Comparison of ENCODE assay signal across 27 cellular contexts in genomic region chr21:35843911-35844667, GRCh38.
DNase-seq lines count a peak whose midpoint lies in the region; ATAC-seq and TF ChIP-seq lines count a peak whose summit lies in the region.
"Had no signal": no experiment of that assay in that cellular context is flagged by ENCODE, and none has a peak within 500 bp of the region (broad histone marks: within the 10 kb centered on the region; RNA-seq: fewer than 3 reads in every experiment).

No MANE protein-coding gene starts in this region.

- H3K9me3 ChIP-seq in ascending aorta (no peaks in the 10 kb centered on the region), gastrocnemius medialis (no peaks in the 10 kb centered on the region), lower lobe of right lung (no peaks in the 10 kb centered on the region), WERI-Rb-1 (ENCODE audit: severe bottlenecking) (no peaks in the 10 kb centered on the region)
- H3K9me3 ChIP-seq: heart right ventricle had no signal

- DNase-seq in AG20443 (ENCODE audit: low spot score), result peak; percentile 37
- no peak for DNase-seq in ascending aorta (ENCODE audit: low spot score in 2 of 2)
- peak; percentile 33 for DNase-seq in left ventricle myocardium superior
- peak in 1 of 2 donors; percentile 41 for DNase-seq in gastrocnemius medialis
- no peak for DNase-seq in activated gamma-delta T cell treated with Interleukin-2 at 50 U/mL for 16 hours
- DNase-seq in lower lobe of right lung, result no peak
- DNase-seq in WERI-Rb-1, result no peak
- DNase-seq: activated CD4-positive, alpha-beta T cell treated with anti-CD3 and anti-CD28 coated beads for 1 hour; activated CD8-positive, alpha-beta memory T cell treated with anti-CD3 and anti-CD28 coated beads, Interleukin-2, amount 50 U/mL, for 48 hours; activated CD8-positive, alpha-beta T cell treated with anti-CD3 and anti-CD28 coated beads for 36 hours; activated naive CD4-positive, alpha-beta T cell treated with anti-CD3 and anti-CD28 coated beads, Interleukin-2, amount 50 U/mL, for 16 hours; amygdala; caudate nucleus; CD8-positive, alpha-beta memory T cell; cortex of kidney; effector memory CD4-positive, alpha-beta T cell; foreskin fibroblast; H7; kidney; NCI-H1436 treated with DMSO at 0.1 percent for 48 hours; NCI-H226; SHP77 treated with DMSO at 0.1 percent for 48 hours; stimulated activated CD8-positive, alpha-beta memory T cell treated with anti-CD3 and anti-CD28 coated beads, Interleukin-4, amount 100 ng/mL, for 48 hours had no signal

- no peak overlapping the region for H3K4me3 ChIP-seq in ascending aorta
- H3K4me3 ChIP-seq in gastrocnemius medialis, result no peak overlapping the region
- no peak overlapping the region for H3K4me3 ChIP-seq in lower lobe of right lung
- no peak overlapping the region for H3K4me3 ChIP-seq in WERI-Rb-1 (ENCODE audit: low read depth, low read length)
- H3K4me3 ChIP-seq: heart right ventricle had no signal

- ATAC-seq in left ventricle myocardium superior (peak; percentile 53), gastrocnemius medialis (peak; percentile 47 to 51), GM21528 (IDR thresholded peaks at IDR 0.05; ENCODE audit: low FRiP score, unreplicated experiment) (no peak), lower lobe of right lung (no peak)
- ATAC-seq: activated CD8-positive, alpha-beta T cell treated with anti-CD3 and anti-CD28 coated beads for 36 hours; Panc1 had no signal

- TF ChIP-seq POLR2A in gastrocnemius medialis (IDR thresholded peaks at IDR 0.05), result no peak

- in situ Hi-C loops in gastrocnemius medialis (cut with MboI; ENCODE audit: low sequenced_read_pairs in 4 of 4), result loop anchor here in 3 of 4 donors (25.0 kb wide), 1 partner anchor 1107 kb away; no protein-coding TSS in a partner anchor

- intact Hi-C loops in ascending aorta (cut with DNase I), result loop anchor here (10.0 kb wide), 1 partner anchor 639 kb away; no protein-coding TSS in a partner anchor
- intact Hi-C loops in left ventricle myocardium superior (cut with micrococcal nuclease), result no loop called here
- intact Hi-C loops in gastrocnemius medialis (cut with DNase I; ENCODE audit: low total_unique reads), result loop anchor here (5.0 kb wide), 1 partner anchor 88 kb away; no protein-coding TSS in a partner anchor
- intact Hi-C loops in lower lobe of right lung (cut with DNase I), result no loop called here

- H3K27ac ChIP-seq in ascending aorta, result peak overlapping the region; percentile 42 to 49
- H3K27ac ChIP-seq in gastrocnemius medialis, result peak overlapping the region in 3 of 4 donors; percentile 14 to 18 (median 17)
- no peak overlapping the region for H3K27ac ChIP-seq in lower lobe of right lung
- H3K27ac ChIP-seq in WERI-Rb-1, result no peak overlapping the region
- H3K27ac ChIP-seq: parathyroid adenoma had no signal

- TF ChIP-seq CTCF in ascending aorta (IDR thresholded peaks at IDR 0.05) (no peak), gastrocnemius medialis (IDR thresholded peaks at IDR 0.05 in 4 of 5, conservative IDR thresholded peaks at IDR 0.05 in 1 of 5) (no peak), lower lobe of right lung (IDR thresholded peaks at IDR 0.05) (no peak), WERI-Rb-1 (IDR thresholded peaks at IDR 0.05; ENCODE audit: low read depth, low read length) (no peak)

- H3K4me1 ChIP-seq in ascending aorta, result peaks cover 0 to 10% of the 10 kb centered on the region in 2 donors
- H3K4me1 ChIP-seq in gastrocnemius medialis, result peaks cover 0 to 3% of the 10 kb centered on the region in 2 donors
- no peaks in the 10 kb centered on the region for H3K4me1 ChIP-seq in lower lobe of right lung
- H3K4me1 ChIP-seq: parathyroid adenoma had no signal

- H3K36me3 ChIP-seq in ascending aorta (no peaks in the 10 kb centered on the region), gastrocnemius medialis (no peaks in the 10 kb centered on the region), lower lobe of right lung (no peaks in the 10 kb centered on the region), WERI-Rb-1 (no peaks in the 10 kb centered on the region)
- H3K36me3 ChIP-seq: heart right ventricle had no signal

- no peaks in the 10 kb centered on the region for H3K27me3 ChIP-seq in ascending aorta
- no peaks in the 10 kb centered on the region for H3K27me3 ChIP-seq in gastrocnemius medialis
- H3K27me3 ChIP-seq in lower lobe of right lung (ENCODE audit: low read depth), result no peaks in the 10 kb centered on the region
- peaks cover 84% of the 10 kb centered on the region for H3K27me3 ChIP-seq in WERI-Rb-1 (ENCODE audit: insufficient read depth, low read depth, severe bottlenecking)
- H3K27me3 ChIP-seq: heart right ventricle had no signal

Comparison
In these comparisons a context has a peak if more than half of its experiments do, and no peak if none do; other contexts are left out.
1. DNase-seq: peak in AG20443 (single experiment) and left ventricle myocardium superior (single experiment); none in ascending aorta (0 of 2), activated gamma-delta T cell treated with Interleukin-2 at 50 U/mL for 16 hours (single experiment), lower lobe of right lung (single experiment) and WERI-Rb-1 (single experiment).
2. H3K27ac ChIP-seq: peak in ascending aorta (2 of 2) and gastrocnemius medialis (3 of 4); none in lower lobe of right lung (single experiment) and WERI-Rb-1 (single experiment).
3. ATAC-seq: peak in left ventricle myocardium superior (single experiment) and gastrocnemius medialis (2 of 2); none in GM21528 (single experiment) and lower lobe of right lung (0 of 2).
4. intact Hi-C loops: an anchor here in ascending aorta (10.0 kb wide) and gastrocnemius medialis (5.0 kb wide); none called in left ventricle myocardium superior and lower lobe of right lung.